Comparison of ENCODE assay signal across 15 cellular contexts in the genomic region with DNA sequence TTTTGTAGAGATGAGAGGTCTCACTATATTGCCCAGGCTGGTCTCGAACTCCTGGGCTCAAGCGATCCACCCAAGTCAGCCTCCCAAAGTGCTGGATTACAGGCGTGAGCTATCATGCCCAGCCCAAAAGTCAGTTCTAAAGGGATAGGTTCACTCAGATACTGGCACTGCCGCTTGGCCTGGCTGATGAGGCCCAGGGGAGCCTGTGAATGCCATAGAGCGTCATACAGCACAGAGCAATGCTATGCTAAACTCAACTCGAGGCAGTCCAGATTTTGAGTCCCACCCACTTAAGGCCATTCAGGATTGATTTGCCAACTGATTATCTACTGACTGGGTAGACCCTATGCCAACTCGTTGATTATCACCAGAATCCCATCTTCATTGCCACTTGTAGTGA.
DNase-seq lines count a peak whose midpoint lies in the region; ATAC-seq and TF ChIP-seq lines count a peak whose summit lies in the region.
"Had no signal": no experiment of that assay in that cellular context is flagged by ENCODE, and none has a peak within 500 bp of the region (broad histone marks: within the 10 kb centered on the region; RNA-seq: fewer than 3 reads in every experiment).

No MANE protein-coding gene starts in this region.

- peak overlapping the region; percentile 38 to 55 for H3K27ac Mint-ChIP-seq in effector memory CD8-positive, alpha-beta T cell
- H3K27ac Mint-ChIP-seq: HFFc6 had no signal

- H3K4me2 ChIP-seq in OCI-LY1 (ENCODE audit: low read length), result no peak overlapping the region

- H3K27me3 ChIP-seq in OCI-LY1 (ENCODE audit: insufficient read depth, low read length), result no peaks in the 10 kb centered on the region
- H3K27me3 ChIP-seq in subcutaneous abdominal adipose tissue (ENCODE audit: control insufficient read depth in 5 of 5, insufficient read depth in 4 of 5, low read length in 5 of 5), result no peaks in the 10 kb centered on the region
- H3K27me3 ChIP-seq: BE2C had no signal

- peaks cover 3 to 4% of the 10 kb centered on the region in 2 donors for H3K4me1 Mint-ChIP-seq in effector memory CD8-positive, alpha-beta T cell (ENCODE audit: low read depth in 2 of 2)
- H3K4me1 Mint-ChIP-seq: CD4-positive, alpha-beta memory T cell had no signal

- ATAC-seq in effector memory CD8-positive, alpha-beta T cell (replicated peaks), result no peak

- no peaks in the 10 kb centered on the region for H4K20me1 ChIP-seq in OCI-LY1 (ENCODE audit: insufficient read depth, low read length)

- H2AFZ ChIP-seq in OCI-LY1 (ENCODE audit: low read length), result no peak overlapping the region

- no peak overlapping the region for H3K4me3 Mint-ChIP-seq in effector memory CD8-positive, alpha-beta T cell
- H3K4me3 Mint-ChIP-seq: CD4-positive, alpha-beta memory T cell; HFFc6 had no signal

- H3K9me2 ChIP-seq in OCI-LY1 (ENCODE audit: low read depth, low read length), result no peaks in the 10 kb centered on the region

- no peak for TF ChIP-seq CTCF in OCI-LY1 (IDR thresholded peaks at IDR 0.05; ENCODE audit: low read length)

- peaks cover 67% of the 10 kb centered on the region for H3K36me3 ChIP-seq in KOPT-K1 (ENCODE audit: insufficient read depth, low read length)
- peaks cover 22% of the 10 kb centered on the region; the same call in 1 of the 2 replicates for H3K36me3 ChIP-seq in OCI-LY1 (ENCODE audit: insufficient read depth, low read length)
- peaks cover 0 to 36% (median 24%) of the 10 kb centered on the region in 5 donors for H3K36me3 ChIP-seq in subcutaneous abdominal adipose tissue (ENCODE audit: control insufficient read depth in 5 of 5, insufficient read depth in 5 of 5, low read length in 5 of 5)
- H3K36me3 ChIP-seq: BE2C had no signal

- no peak overlapping the region; the same call in 1 of the 2 replicates for H3K9ac ChIP-seq in OCI-LY1 (ENCODE audit: low read length)
- no peak overlapping the region for H3K9ac ChIP-seq in subcutaneous abdominal adipose tissue (ENCODE audit: low read length in 5 of 5)

- H3K36me3 Mint-ChIP-seq in effector memory CD8-positive, alpha-beta T cell (ENCODE audit: insufficient read depth), result peaks cover 77% of the 10 kb centered on the region

- no peak for DNase-seq in effector memory CD8-positive, alpha-beta T cell
- no peak for DNase-seq in NK-92 (lab: John Stamatoyannopoulos, UW; ENCODE audit: unreplicated experiment)
- no peak for DNase-seq in NCI-H2029 treated with DMSO at 0.1 percent for 48 hours (lab: John Stamatoyannopoulos, UW)
- DNase-seq in germinal center (ENCODE audit: low spot score), result no peak
- DNase-seq in NCI-H1436 treated with DMSO at 0.1 percent for 48 hours (lab: John Stamatoyannopoulos, UW), result no peak
- DNase-seq: BE2C; CD4-positive, alpha-beta memory T cell; HFFc6; KBM-7; MM.1S; NCI-H1930; NCI-H2171 treated with DMSO at 0.1 percent for 48 hours had no signal

- H3K27ac ChIP-seq in KOPT-K1 (ENCODE audit: low read depth, low read length, poor library complexity, severe bottlenecking), result peak overlapping the region; percentile 52
- peak overlapping the region; percentile 87 for H3K27ac ChIP-seq in OCI-LY1 (ENCODE audit: low read depth, low read length, poor library complexity, severe bottlenecking)
- peak overlapping the region; percentile 75 for H3K27ac ChIP-seq in subcutaneous abdominal adipose tissue (ENCODE audit: low read depth, low read length)

- H3K9me3 ChIP-seq in KOPT-K1 (ENCODE audit: insufficient read depth, low read length, poor library complexity, severe bottlenecking) (no peaks in the 10 kb centered on the region), OCI-LY1 (ENCODE audit: low read length) (no peaks in the 10 kb centered on the region), subcutaneous abdominal adipose tissue (ENCODE audit: control insufficient read depth in 5 of 5, low read length in 5 of 5) (no peaks in the 10 kb centered on the region)
- H3K9me3 ChIP-seq: BE2C had no signal

- H3K27me3 Mint-ChIP-seq in effector memory CD8-positive, alpha-beta T cell, result no peaks in the 10 kb centered on the region
- H3K27me3 Mint-ChIP-seq: CD4-positive, alpha-beta memory T cell had no signal

- peaks cover 39% of the 10 kb centered on the region for H3K4me1 ChIP-seq in OCI-LY1 (ENCODE audit: insufficient read depth, low read length, severe bottlenecking)
- H3K4me1 ChIP-seq in subcutaneous abdominal adipose tissue (ENCODE audit: control insufficient read depth in 5 of 5, insufficient read depth in 5 of 5, low read length in 5 of 5), result peaks cover 0 to 37% (median 19%) of the 10 kb centered on the region in 5 donors
- H3K4me1 ChIP-seq: BE2C had no signal

- no peaks in the 10 kb centered on the region for H3F3A ChIP-seq in OCI-LY1 (ENCODE audit: insufficient read depth, low read length)

- H3K9me3 Mint-ChIP-seq in effector memory CD8-positive, alpha-beta T cell, result no peaks in the 10 kb centered on the region
- H3K9me3 Mint-ChIP-seq: CD4-positive, alpha-beta memory T cell; HFFc6 had no signal

- H3K79me2 ChIP-seq in OCI-LY1 (ENCODE audit: insufficient read depth, low read length), result no peaks in the 10 kb centered on the region

- H3K4me3 ChIP-seq in OCI-LY1 (ENCODE audit: low read depth, low read length, poor library complexity, severe bottlenecking) (no peak overlapping the region), subcutaneous abdominal adipose tissue (ENCODE audit: low read depth in 1 of 5, low read length in 5 of 5) (no peak overlapping the region)
